In genomic region chr12:113195598-113195997, GRCh38 we compare ENCODE assay signal across 25 cellular contexts. TPM values are rescaled to one million over a fixed set of nuclear protein-coding genes. Genes with fewer than 3 reads are reported as not detected.
DNase-seq lines count a peak whose midpoint lies in the region; ATAC-seq and TF ChIP-seq lines count a peak whose summit lies in the region.
"Had no signal": no experiment of that assay in that cellular context is flagged by ENCODE, and none has a peak within 500 bp of the region (broad histone marks: within the 10 kb centered on the region; RNA-seq: fewer than 3 reads in every experiment).

No MANE protein-coding gene starts in this region.

- no peak overlapping the region for H3K4me3 ChIP-seq in NT2/D1 (ENCODE audit: insufficient read length, low read depth)
- H3K4me3 ChIP-seq in ovary, result no peak overlapping the region
- no peak overlapping the region for H3K4me3 ChIP-seq in CD8-positive, alpha-beta memory T cell (ENCODE audit: low read length)
- H3K4me3 ChIP-seq: tibial nerve had no signal

- no peaks in the 10 kb centered on the region for H3K27me3 ChIP-seq in NT2/D1 (ENCODE audit: insufficient read depth, insufficient read length)
- no peaks in the 10 kb centered on the region for H3K27me3 ChIP-seq in ovary
- no peaks in the 10 kb centered on the region for H3K27me3 ChIP-seq in CD8-positive, alpha-beta memory T cell (ENCODE audit: insufficient read depth, low read length, poor library complexity, severe bottlenecking)
- H3K27me3 ChIP-seq: tibial nerve had no signal

- H3K27me3 Mint-ChIP-seq in central memory CD8-positive, alpha-beta T cell, result no peaks in the 10 kb centered on the region
- peaks cover 3% of the 10 kb centered on the region for H3K27me3 Mint-ChIP-seq in endothelial cell (ENCODE audit: unreplicated experiment)
- H3K27me3 Mint-ChIP-seq in activated naive CD8-positive, alpha-beta T cell treated with anti-CD3 and anti-CD28 coated beads for 36 hours, result no peaks in the 10 kb centered on the region
- no peaks in the 10 kb centered on the region for H3K27me3 Mint-ChIP-seq in CD8-positive, alpha-beta memory T cell
- H3K27me3 Mint-ChIP-seq: stimulated activated naive CD8-positive, alpha-beta T cell treated with anti-CD3 and anti-CD28 coated beads, Interleukin-15, Interleukin-2, amounts not matched to agents 100 ng/mL and 50 ng/mL, for 24 hours had no signal

- no peaks in the 10 kb centered on the region for H3K9me3 Mint-ChIP-seq in central memory CD8-positive, alpha-beta T cell
- H3K9me3 Mint-ChIP-seq in endothelial cell (ENCODE audit: unreplicated experiment), result no peaks in the 10 kb centered on the region
- H3K9me3 Mint-ChIP-seq in activated naive CD8-positive, alpha-beta T cell treated with anti-CD3 and anti-CD28 coated beads for 36 hours, result no peaks in the 10 kb centered on the region
- H3K9me3 Mint-ChIP-seq in CD8-positive, alpha-beta memory T cell, result no peaks in the 10 kb centered on the region
- H3K9me3 Mint-ChIP-seq: stimulated activated naive CD8-positive, alpha-beta T cell treated with anti-CD3 and anti-CD28 coated beads, Interleukin-15, Interleukin-2, amounts not matched to agents 100 ng/mL and 50 ng/mL, for 24 hours had no signal

- no peak for TF ChIP-seq POLR2A in ovary (IDR thresholded peaks at IDR 0.05)

- no peak for ATAC-seq in central memory CD8-positive, alpha-beta T cell (replicated peaks; ENCODE audit: extremely low read depth, poor library complexity, severe bottlenecking)
- ATAC-seq: left ventricle myocardium superior had no signal

- 85 to 91% (median 87%) methylated on average over 13 of the region's 13 CpGs for WGBS in ovary, 3 donors

- CTCF ChIA-PET in CD8-positive, alpha-beta memory T cell (lab: Charles Lee), result interaction anchor here (1.2 to 3.8 kb wide), 4 partner anchors 9 to 230 kb away, joined by 3 to 19 read pairs (median 7); partner anchors contain the start of genes DDX54 and RITA1

- POLR2A ChIA-PET in CD8-positive, alpha-beta memory T cell (lab: Charles Lee), result no interaction called here

- H3K36me3 ChIP-seq in NT2/D1 (ENCODE audit: insufficient read depth, insufficient read length, low read length), result peaks cover 31% of the 10 kb centered on the region
- no peaks in the 10 kb centered on the region for H3K36me3 ChIP-seq in ovary
- H3K36me3 ChIP-seq in CD8-positive, alpha-beta memory T cell (ENCODE audit: insufficient read depth, low read length), result peaks cover 10% of the 10 kb centered on the region

- H3K9ac ChIP-seq in NT2/D1 (ENCODE audit: insufficient read length, low read depth), result peak overlapping the region; percentile 79

- H3K36me3 Mint-ChIP-seq in central memory CD8-positive, alpha-beta T cell (ENCODE audit: insufficient read depth), result peaks cover 10% of the 10 kb centered on the region
- H3K36me3 Mint-ChIP-seq in endothelial cell (ENCODE audit: low read depth, unreplicated experiment), result no peaks in the 10 kb centered on the region
- H3K36me3 Mint-ChIP-seq in activated naive CD8-positive, alpha-beta T cell treated with anti-CD3 and anti-CD28 coated beads for 36 hours, result no peaks in the 10 kb centered on the region
- H3K36me3 Mint-ChIP-seq in CD8-positive, alpha-beta memory T cell, result peaks cover 0 to 22% (median 3%) of the 10 kb centered on the region in 3 donors

- H3K27ac Mint-ChIP-seq in central memory CD8-positive, alpha-beta T cell (ENCODE audit: low read depth), result peak overlapping the region; percentile 89
- H3K27ac Mint-ChIP-seq in endothelial cell (ENCODE audit: unreplicated experiment), result no peak overlapping the region
- H3K27ac Mint-ChIP-seq in activated naive CD8-positive, alpha-beta T cell treated with anti-CD3 and anti-CD28 coated beads for 36 hours, result no peak overlapping the region
- peak overlapping the region in 2 of 8 donors; percentile 9 to 43 for H3K27ac Mint-ChIP-seq in CD8-positive, alpha-beta memory T cell
- H3K27ac Mint-ChIP-seq: stimulated activated naive CD8-positive, alpha-beta T cell treated with anti-CD3 and anti-CD28 coated beads, Interleukin-15, Interleukin-2, amounts not matched to agents 100 ng/mL and 50 ng/mL, for 24 hours had no signal

- DNase-seq in NT2/D1 (ENCODE audit: low read depth, low spot score), result no peak
- no peak for DNase-seq in central memory CD8-positive, alpha-beta T cell (ENCODE audit: low spot score in 2 of 2)
- no peak for DNase-seq in ovary
- no peak for DNase-seq in endothelial cell (ENCODE audit: low spot score)
- no peak for DNase-seq in activated naive CD8-positive, alpha-beta T cell treated with anti-CD3 and anti-CD28 coated beads for 36 hours
- no peak for DNase-seq in CD8-positive, alpha-beta memory T cell
- no peak for DNase-seq in T-helper 1 cell
- DNase-seq: activated CD8-positive, alpha-beta memory T cell treated with anti-CD3 and anti-CD28 coated beads, Interleukin-2, amount 50 U/mL, for 48 hours; C1 segment of cervical spinal cord; central memory CD4-positive, alpha-beta T cell; foreskin melanocyte; hippocampal formation; left ventricle myocardium superior; NCI-H1048; NCI-H1930; OCI-M1; stimulated activated CD4-positive, alpha-beta T cell treated with anti-CD3 and anti-CD28 coated beads, Interleukin-12 subunit alpha, Interleukin-12 subunit beta, amount 100 ng/mL, for 4 hours; stimulated activated CD4-positive, alpha-beta T cell treated with anti-CD3 and anti-CD28 coated beads, Interleukin-4, amount 100 ng/mL, for 4 hours had no signal

- H3K4me3 Mint-ChIP-seq in central memory CD8-positive, alpha-beta T cell, result no peak overlapping the region
- H3K4me3 Mint-ChIP-seq in endothelial cell (ENCODE audit: unreplicated experiment), result no peak overlapping the region
- no peak overlapping the region for H3K4me3 Mint-ChIP-seq in activated naive CD8-positive, alpha-beta T cell treated with anti-CD3 and anti-CD28 coated beads for 36 hours
- no peak overlapping the region for H3K4me3 Mint-ChIP-seq in CD8-positive, alpha-beta memory T cell
- H3K4me3 Mint-ChIP-seq: stimulated activated naive CD8-positive, alpha-beta T cell treated with anti-CD3 and anti-CD28 coated beads, Interleukin-15, Interleukin-2, amounts not matched to agents 100 ng/mL and 50 ng/mL, for 24 hours had no signal

- H3K4me1 ChIP-seq in NT2/D1 (ENCODE audit: insufficient read depth, insufficient read length) (peaks cover 30% of the 10 kb centered on the region), ovary (ENCODE audit: insufficient read depth) (peaks cover 3% of the 10 kb centered on the region)
- H3K4me1 ChIP-seq in CD8-positive, alpha-beta memory T cell (ENCODE audit: insufficient read depth, low read length), result no peaks in the 10 kb centered on the region

- no peaks in the 10 kb centered on the region for H3K4me1 Mint-ChIP-seq in central memory CD8-positive, alpha-beta T cell
- peaks cover 11% of the 10 kb centered on the region for H3K4me1 Mint-ChIP-seq in endothelial cell (ENCODE audit: unreplicated experiment)
- peaks cover 3% of the 10 kb centered on the region for H3K4me1 Mint-ChIP-seq in activated naive CD8-positive, alpha-beta T cell treated with anti-CD3 and anti-CD28 coated beads for 36 hours
- no peaks in the 10 kb centered on the region for H3K4me1 Mint-ChIP-seq in CD8-positive, alpha-beta memory T cell

- H3K9me3 ChIP-seq in NT2/D1 (ENCODE audit: insufficient read depth, low read length) (no peaks in the 10 kb centered on the region), ovary (no peaks in the 10 kb centered on the region)
- no peaks in the 10 kb centered on the region for H3K9me3 ChIP-seq in CD8-positive, alpha-beta memory T cell (ENCODE audit: low read length)
- H3K9me3 ChIP-seq: tibial nerve had no signal

- H3K27ac ChIP-seq in 22Rv1 (0 out of 2 replicates have a peak overlapping the region, but pooled peaks have one; percentile 17), ovary (peak overlapping the region; percentile 41 to 45)
- no peak overlapping the region for H3K27ac ChIP-seq in CD8-positive, alpha-beta memory T cell (ENCODE audit: low read depth, low read length)

- TF ChIP-seq EP300 in ovary (IDR thresholded peaks at IDR 0.05), result no peak

- intact Hi-C loops in ovary (cut with DNase I), result loop anchor here in 3 of 4 donors (5.0 to 10.0 kb wide), 5 partner anchors 102 to 719 kb away; partner anchors contain the start of genes SLC8B1 (in 2 of the 3) and PLBD2 (in 1 of the 3)

- TF ChIP-seq CTCF in 22Rv1 (IDR thresholded peaks at IDR 0.05), result no peak
- no peak for TF ChIP-seq CTCF in ovary (IDR thresholded peaks at IDR 0.05)
- TF ChIP-seq CTCF in endothelial cell (IDR thresholded peaks at IDR 0.05; ENCODE audit: unreplicated experiment), result no peak

RNA-seq across cellular contexts. Expression of gene RITA1, which starts 10.1 kb away (rescaled TPM):
- total RNA-seq in ovary, result 10 to 100 TPM; 13.6 to 19.4 (median 15.4) TPM
- polyA plus RNA-seq in ovary, result 10 to 100 TPM in 1 of 2 donors, 1 to 10 TPM in 1; 6.8 to 11.0 TPM
- 11.7 TPM for total RNA-seq in endothelial cell (ENCODE audit: unreplicated experiment)
- 10 to 100 TPM; 28.9 to 31.1 TPM for total RNA-seq in activated naive CD8-positive, alpha-beta T cell treated with anti-CD3 and anti-CD28 coated beads for 36 hours
- total RNA-seq in CD8-positive, alpha-beta memory T cell, result 10 to 100 TPM; 21.1 to 22.5 TPM
- polyA plus RNA-seq in CD8-positive, alpha-beta memory T cell, result 27.4 TPM

RNA-seq across cellular contexts. Expression of gene DDX54, which starts 10.3 kb away (rescaled TPM):
- total RNA-seq in ovary (10 to 100 TPM; 54.0 to 77.5 (median 71.4) TPM), endothelial cell (ENCODE audit: unreplicated experiment) (47.5 TPM)
- polyA plus RNA-seq in ovary, result 10 to 100 TPM; 10.8 to 42.4 TPM
- 100 to 1,000 TPM; 136 to 145 TPM for total RNA-seq in activated naive CD8-positive, alpha-beta T cell treated with anti-CD3 and anti-CD28 coated beads for 36 hours
- 100 to 1,000 TPM; 131 to 133 TPM for total RNA-seq in CD8-positive, alpha-beta memory T cell
- 47.7 TPM for polyA plus RNA-seq in CD8-positive, alpha-beta memory T cell

RNA-seq across cellular contexts. Expression of gene TPCN1, which starts 25.7 kb away (rescaled TPM):
- total RNA-seq in ovary (10 to 100 TPM; 29.8 to 65.6 (median 54.8) TPM), endothelial cell (ENCODE audit: unreplicated experiment) (8.4 TPM)
- polyA plus RNA-seq in ovary, result 10 to 100 TPM; 28.0 to 40.3 TPM
- total RNA-seq in activated naive CD8-positive, alpha-beta T cell treated with anti-CD3 and anti-CD28 coated beads for 36 hours, result 10 to 100 TPM; 20.5 to 25.0 TPM
- total RNA-seq in CD8-positive, alpha-beta memory T cell, result 10 to 100 TPM; 21.3 to 24.1 TPM
- 10.1 TPM for polyA plus RNA-seq in CD8-positive, alpha-beta memory T cell

RNA-seq across cellular contexts. Expression of gene CFAP73, which starts 46.1 kb away (rescaled TPM):
- 10 to 100 TPM in 1 of 7 donors, 1 to 10 TPM in 3, under 1 TPM in 1, not detected in 2; 0.72 to 38.3 (median 1.6) TPM for total RNA-seq in ovary
- under 1 TPM in 1 of 2 donors, not detected in 1; 0.15 TPM for polyA plus RNA-seq in ovary
- not detected for total RNA-seq in endothelial cell (ENCODE audit: unreplicated experiment)
- 1 to 10 TPM in 1 of 2 experiments, under 1 TPM in 1; 0.16 to 1.0 TPM for total RNA-seq in activated naive CD8-positive, alpha-beta T cell treated with anti-CD3 and anti-CD28 coated beads for 36 hours
- total RNA-seq in CD8-positive, alpha-beta memory T cell, result under 1 TPM; 0.16 to 0.33 TPM
- polyA plus RNA-seq in CD8-positive, alpha-beta memory T cell, result not detected
- total RNA-seq: A673, H4, left ventricle myocardium superior, LHCN-M2, SK-MEL-5, tibial nerve had no signal
